Comparison of ENCODE assay signal across 8 cellular contexts in the genomic region with DNA sequence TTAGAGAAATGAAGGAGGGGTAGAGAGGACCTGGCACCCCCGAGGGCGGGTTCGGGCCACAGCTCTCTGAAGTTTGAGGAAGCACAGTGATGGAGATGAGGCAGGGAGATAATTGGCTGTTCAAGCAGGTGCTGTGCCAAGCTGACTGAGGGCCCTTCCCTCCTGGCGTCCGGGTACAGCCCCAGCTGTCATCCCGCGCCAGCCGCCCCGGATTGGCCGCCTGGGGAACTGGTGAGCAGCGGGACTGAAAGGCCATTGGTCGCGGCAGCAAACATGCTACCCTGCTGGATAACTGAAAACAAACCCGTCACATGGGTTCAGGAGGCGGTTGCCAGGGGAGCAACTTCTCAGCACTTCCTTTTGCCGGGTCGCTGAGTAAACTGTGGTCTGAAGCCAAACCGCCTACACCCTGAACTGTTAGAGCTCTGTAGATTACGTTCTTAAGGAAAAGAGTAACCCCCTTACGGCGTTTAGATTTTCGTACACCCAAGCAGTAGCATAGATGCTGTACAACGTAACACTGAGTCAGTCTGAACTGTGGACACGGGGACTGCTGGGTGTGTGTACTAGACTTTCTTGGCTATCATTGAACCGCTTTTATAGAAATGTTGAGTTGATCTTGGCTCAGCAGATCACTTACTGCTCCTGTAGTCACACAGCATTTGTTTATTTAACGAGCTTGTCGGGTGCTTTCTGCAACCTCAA. TPM values are rescaled to one million over a fixed set of nuclear protein-coding genes. Genes with fewer than 3 reads are reported as not detected.
DNase-seq lines count a peak whose midpoint lies in the region; ATAC-seq and TF ChIP-seq lines count a peak whose summit lies in the region.

No MANE protein-coding gene starts in this region.

- peaks cover 40% of the 10 kb centered on the region for H4K20me1 ChIP-seq in osteoblast (ENCODE audit: insufficient read depth, low read length)

- peak overlapping the region; percentile 87 for H3K4me2 ChIP-seq in osteoblast (ENCODE audit: insufficient read depth, low read length)

- peak; percentile 63 for ATAC-seq in HG02623 (IDR thresholded peaks at IDR 0.05; ENCODE audit: unreplicated experiment)
- ATAC-seq in thoracic aorta (ENCODE audit: insufficient number of reproducible peaks, low FRiP score, low read depth) = peak; percentile 43

- H3K4me1 ChIP-seq in osteoblast (ENCODE audit: insufficient read depth, low read length) (peaks cover 30% of the 10 kb centered on the region), thoracic aorta (ENCODE audit: control insufficient read depth in 1 of 2, low read depth in 2 of 2) (peaks cover 16 to 28% of the 10 kb centered on the region in 2 donors)

- no peaks in the 10 kb centered on the region for H3K9me3 Mint-ChIP-seq in activated naive CD8-positive, alpha-beta T cell treated with anti-CD3 and anti-CD28 coated beads for 36 hours

- TF ChIP-seq CTCF in GM10266 (IDR thresholded peaks at IDR 0.05; ENCODE audit: control insufficient read depth, insufficient read depth, low read depth, missing control alignments) (no peak), osteoblast (IDR thresholded peaks at IDR 0.05; ENCODE audit: extremely low read depth, low read depth, low read length) (no peak), thoracic aorta (IDR thresholded peaks at IDR 0.05) (no peak)

- H3K36me3 Mint-ChIP-seq in activated naive CD8-positive, alpha-beta T cell treated with anti-CD3 and anti-CD28 coated beads for 36 hours = peaks cover 35% of the 10 kb centered on the region

- H3K27ac ChIP-seq in osteoblast (ENCODE audit: low read depth, low read length) (peak overlapping the region; percentile 93), thoracic aorta (peak overlapping the region; percentile 66 to 91)

- intact Hi-C loops in head of caudate nucleus (cut with DNase I) = loop anchor here (5.0 to 10.0 kb wide), 2 partner anchors 46 to 297 kb away; partner anchors contain the start of gene PAXIP1

- DNase-seq in GM10266 (ENCODE audit: extremely low spot score) (peak; percentile 95), NCI-H1105 (lab: John Stamatoyannopoulos, UW) (peak; percentile 92), SKM-1 (lab: John Stamatoyannopoulos, UW; ENCODE audit: unreplicated experiment) (peak; percentile 70), head of caudate nucleus (peak; percentile 97 to 100 (median 99)), osteoblast (ENCODE audit: insufficient read length, low spot score, missing footprints) (peak; percentile 98), thoracic aorta (ENCODE audit: low spot score) (peak; percentile 83)
- DNase-seq in activated naive CD8-positive, alpha-beta T cell treated with anti-CD3 and anti-CD28 coated beads for 36 hours = peak; percentile 98

- peak overlapping the region; percentile 84 for H3K4me3 ChIP-seq in osteoblast (ENCODE audit: insufficient read depth, low read length)
- H3K4me3 ChIP-seq in thoracic aorta = peak overlapping the region; percentile 97

- H3K9me3 ChIP-seq in osteoblast (ENCODE audit: low read depth, low read length) (no peaks in the 10 kb centered on the region), thoracic aorta (no peaks in the 10 kb centered on the region)

- peak overlapping the region; percentile 23 for H2AFZ ChIP-seq in osteoblast (ENCODE audit: low read length)

- H3K36me3 ChIP-seq in osteoblast (ENCODE audit: insufficient read depth, low read length) (peaks cover 33% of the 10 kb centered on the region), thoracic aorta (no peaks in the 10 kb centered on the region)

- peaks cover 30% of the 10 kb centered on the region for H3K4me1 Mint-ChIP-seq in activated naive CD8-positive, alpha-beta T cell treated with anti-CD3 and anti-CD28 coated beads for 36 hours

- H3K27me3 ChIP-seq in osteoblast (ENCODE audit: insufficient read depth, low read length) = no peaks in the 10 kb centered on the region
- H3K27me3 ChIP-seq in thoracic aorta (replicated peaks; ENCODE audit: insufficient read depth) = no peaks in the 10 kb centered on the region

- no peaks in the 10 kb centered on the region for H3K27me3 Mint-ChIP-seq in activated naive CD8-positive, alpha-beta T cell treated with anti-CD3 and anti-CD28 coated beads for 36 hours

- H3K4me3 Mint-ChIP-seq in activated naive CD8-positive, alpha-beta T cell treated with anti-CD3 and anti-CD28 coated beads for 36 hours = peak overlapping the region; percentile 92

- peaks cover 54% of the 10 kb centered on the region for H3K79me2 ChIP-seq in osteoblast (ENCODE audit: insufficient read depth, low read length)

- peak overlapping the region; percentile 95 for H3K27ac Mint-ChIP-seq in activated naive CD8-positive, alpha-beta T cell treated with anti-CD3 and anti-CD28 coated beads for 36 hours

RNA-seq across cellular contexts. Expression of gene INSIG1, which starts 1.3 kb away (rescaled TPM):
- total RNA-seq in activated naive CD8-positive, alpha-beta T cell treated with anti-CD3 and anti-CD28 coated beads for 36 hours = 10 to 100 TPM; 52.5 to 53.4 TPM
- total RNA-seq in osteoblast (835 and 847 TPM in 2 replicates), thoracic aorta (10 to 100 TPM; 42.9 to 83.2 TPM)

Comparison
In these comparisons a context has a peak if more than half of its experiments do, and no peak if none do; other contexts are left out.
1. Peak in every context shown above with its lines: DNase-seq, ATAC-seq, H3K4me3 ChIP-seq and H3K27ac ChIP-seq.